ENCODE assay signal across 8 cellular contexts in the genomic region with DNA sequence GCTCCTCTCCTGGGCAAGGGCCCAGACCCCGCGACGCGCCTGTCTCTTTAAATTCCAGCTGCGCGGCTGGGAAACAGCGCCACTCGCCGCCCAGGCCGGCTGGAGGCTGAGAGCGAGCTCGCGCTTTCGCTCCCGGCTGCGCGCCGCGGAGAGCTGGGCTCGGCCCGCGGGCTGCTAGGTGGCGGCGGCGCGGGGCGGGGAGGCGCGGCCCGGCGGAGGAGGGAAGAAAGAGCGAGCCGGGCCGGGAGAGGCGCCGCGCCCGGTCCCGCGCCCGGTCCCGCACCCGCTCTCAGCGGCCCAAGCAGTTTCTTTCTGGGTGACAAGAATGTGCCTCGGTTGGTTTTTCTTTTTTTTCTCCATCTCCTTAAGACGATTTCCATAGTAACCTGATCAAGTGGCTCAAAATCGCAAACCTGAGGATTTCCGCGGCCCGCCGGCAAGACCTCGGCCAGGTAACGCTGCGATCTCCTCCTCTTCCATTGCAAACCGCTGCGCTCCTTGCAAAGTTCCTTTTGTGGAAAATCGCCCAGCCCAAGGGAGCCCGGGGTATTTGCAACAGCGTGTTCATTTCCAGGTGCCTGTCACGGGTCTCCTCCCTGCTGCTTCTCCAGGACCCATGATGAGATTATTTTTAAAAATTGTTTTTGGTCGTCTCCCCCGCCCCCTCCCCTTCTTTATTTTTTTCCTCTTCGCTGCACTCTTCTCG.
DNase-seq lines count a peak whose midpoint lies in the region; ATAC-seq and TF ChIP-seq lines count a peak whose summit lies in the region.

No MANE protein-coding gene starts in this region.

- peak overlapping the region; percentile 96 for H2AFZ ChIP-seq in smooth muscle cell (ENCODE audit: low read depth)

- peak; percentile 91 for ATAC-seq in GM21737 (IDR thresholded peaks at IDR 0.05; ENCODE audit: unreplicated experiment)

- H3K79me2 ChIP-seq in smooth muscle cell (ENCODE audit: low read depth) = no peaks in the 10 kb centered on the region

- H4K20me1 ChIP-seq in smooth muscle cell (ENCODE audit: low read depth) = no peaks in the 10 kb centered on the region

- no peaks in the 10 kb centered on the region for H3K36me3 ChIP-seq in kidney epithelial cell (ENCODE audit: control insufficient read depth, insufficient read depth, low read length)
- no peaks in the 10 kb centered on the region for H3K36me3 ChIP-seq in smooth muscle cell (ENCODE audit: low read depth)

- no peaks in the 10 kb centered on the region for H3K9me3 ChIP-seq in smooth muscle cell (replicated peaks; ENCODE audit: low read depth)

- peak; percentile 54 for TF ChIP-seq CTCF in kidney epithelial cell (IDR thresholded peaks at IDR 0.05; ENCODE audit: insufficient read depth, low read length, poor library complexity, severe bottlenecking)
- peak; percentile 35 for TF ChIP-seq CTCF in smooth muscle cell (IDR thresholded peaks at IDR 0.05; ENCODE audit: borderline replicate concordance, insufficient read depth, poor library complexity, severe bottlenecking)

- under 1% methylated on average over 56 of the region's 64 CpGs for WGBS in smooth muscle cell (ENCODE audit: low lambda C conversion rate)

- H3K4me3 ChIP-seq in kidney epithelial cell (ENCODE audit: low read depth, low read length) = peak overlapping the region; percentile 52
- H3K4me3 ChIP-seq in smooth muscle cell = peak overlapping the region; percentile 85

- DNase-seq in NCI-H2196 (lab: John Stamatoyannopoulos, UW; ENCODE audit: unreplicated experiment) (peak; percentile 61), NCI-H2196 treated with DMSO at 0.1 percent for 48 hours (lab: John Stamatoyannopoulos, UW; ENCODE audit: unreplicated experiment) (no peak), HuH-7.5 (ENCODE audit: low spot score) (peak; percentile 71), RKO (ENCODE audit: low spot score) (peak; percentile 62), cerebellum (ENCODE audit: low spot score) (peak; percentile 70), kidney epithelial cell (ENCODE audit: low read depth) (no peak), smooth muscle cell (lab: John Stamatoyannopoulos, UW; ENCODE audit: unreplicated experiment) (peak; percentile 18)

- peaks cover 5% of the 10 kb centered on the region for H3K4me1 ChIP-seq in smooth muscle cell (ENCODE audit: low read depth)

- H3K4me2 ChIP-seq in smooth muscle cell = peak overlapping the region; percentile 98

- H3K9ac ChIP-seq in smooth muscle cell (ENCODE audit: low read depth) = no peak overlapping the region

- no peak overlapping the region for H3K27ac ChIP-seq in smooth muscle cell (ENCODE audit: low read depth)

- peaks cover 9% of the 10 kb centered on the region for H3K27me3 ChIP-seq in kidney epithelial cell (ENCODE audit: control insufficient read depth, insufficient read depth, low read length)
- peaks cover 46% of the 10 kb centered on the region for H3K27me3 ChIP-seq in smooth muscle cell (ENCODE audit: low read depth)

- no peaks in the 10 kb centered on the region for H3F3A ChIP-seq in smooth muscle cell (ENCODE audit: low read depth)

Comparison
In these comparisons a context has a peak if more than half of its experiments do, and no peak if none do; other contexts are left out.
1. DNase-seq: peak in NCI-H2196 (single experiment), HuH-7.5 (single experiment), RKO (single experiment), cerebellum (single experiment) and smooth muscle cell (single experiment); none in NCI-H2196 treated with DMSO at 0.1 percent for 48 hours (single experiment) and kidney epithelial cell (single experiment).